In the genomic region with DNA sequence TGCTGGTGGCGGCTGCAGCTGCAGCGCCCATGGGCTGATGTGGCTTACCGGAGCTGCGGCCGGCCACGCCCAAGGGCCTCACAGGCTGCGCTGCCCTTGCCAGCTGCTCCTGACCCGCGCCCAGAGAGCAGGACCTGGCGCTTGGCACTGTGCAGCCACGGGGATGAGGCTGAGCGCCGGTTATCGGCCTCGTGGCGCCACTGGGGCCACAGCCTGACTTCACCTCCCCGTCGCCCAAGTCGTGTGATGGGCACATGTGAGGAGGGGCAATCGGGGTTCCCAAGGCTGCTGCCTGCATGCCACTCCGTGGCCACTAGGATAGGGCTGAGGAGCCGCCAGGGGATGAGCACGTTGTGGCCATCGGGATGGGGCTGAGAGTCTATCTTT, we compare ENCODE assay signal across 2 cellular contexts.
TF ChIP-seq lines count a peak whose summit lies in the region.

No MANE protein-coding gene starts in this region.

TF ChIP-seq in neural cell, 6 proteins besides CTCF, POLR2A, EP300 and RAD21 (continued from another document):
- no peak for TF ChIP-seq EZH2 (IDR thresholded peaks at IDR 0.05; ENCODE audit: borderline replicate concordance, insufficient read depth, low read length, poor library complexity, severe bottlenecking)
- TF ChIP-seq TAF1 (IDR thresholded peaks at IDR 0.05; ENCODE audit: low read depth): no peak

TF ChIP-seq in SK-N-SH treated with all-trans-retinoic acid at 6 μM for 48 hours, 23 proteins besides CTCF, POLR2A, EP300 and RAD21 (continued from another document):
- TF ChIP-seq, protein P1, sequence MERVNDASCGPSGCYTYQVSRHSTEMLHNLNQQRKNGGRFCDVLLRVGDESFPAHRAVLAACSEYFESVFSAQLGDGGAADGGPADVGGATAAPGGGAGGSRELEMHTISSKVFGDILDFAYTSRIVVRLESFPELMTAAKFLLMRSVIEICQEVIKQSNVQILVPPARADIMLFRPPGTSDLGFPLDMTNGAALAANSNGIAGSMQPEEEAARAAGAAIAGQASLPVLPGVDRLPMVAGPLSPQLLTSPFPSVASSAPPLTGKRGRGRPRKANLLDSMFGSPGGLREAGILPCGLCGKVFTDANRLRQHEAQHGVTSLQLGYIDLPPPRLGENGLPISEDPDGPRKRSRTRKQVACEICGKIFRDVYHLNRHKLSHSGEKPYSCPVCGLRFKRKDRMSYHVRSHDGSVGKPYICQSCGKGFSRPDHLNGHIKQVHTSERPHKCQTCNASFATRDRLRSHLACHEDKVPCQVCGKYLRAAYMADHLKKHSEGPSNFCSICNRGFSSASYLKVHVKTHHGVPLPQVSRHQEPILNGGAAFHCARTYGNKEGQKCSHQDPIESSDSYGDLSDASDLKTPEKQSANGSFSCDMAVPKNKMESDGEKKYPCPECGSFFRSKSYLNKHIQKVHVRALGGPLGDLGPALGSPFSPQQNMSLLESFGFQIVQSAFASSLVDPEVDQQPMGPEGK (CRISPR knock-in tag; IDR thresholded peaks at IDR 0.05; ENCODE audit: borderline replicate concordance): no peak
- no peak for TF ChIP-seq OSR1 (CRISPR knock-in tag; IDR thresholded peaks at IDR 0.05)
- TF ChIP-seq ZNF70 (CRISPR knock-in tag; IDR thresholded peaks at IDR 0.05): no peak
- no peak for TF ChIP-seq ZC3H10 (CRISPR knock-in tag; IDR thresholded peaks at IDR 0.05)
- TF ChIP-seq ZFP3 (CRISPR knock-in tag; IDR thresholded peaks at IDR 0.05): no peak
- TF ChIP-seq RARB (CRISPR knock-in tag; IDR thresholded peaks at IDR 0.05): no peak
- no peak for TF ChIP-seq ZFP30 (CRISPR knock-in tag; IDR thresholded peaks at IDR 0.05)
- no peak for TF ChIP-seq ARNTL (CRISPR knock-in tag; IDR thresholded peaks at IDR 0.05; ENCODE audit: borderline replicate concordance, low read depth)
- no peak for TF ChIP-seq SNAI2 (CRISPR knock-in tag; IDR thresholded peaks at IDR 0.05)
- TF ChIP-seq, protein P2, sequence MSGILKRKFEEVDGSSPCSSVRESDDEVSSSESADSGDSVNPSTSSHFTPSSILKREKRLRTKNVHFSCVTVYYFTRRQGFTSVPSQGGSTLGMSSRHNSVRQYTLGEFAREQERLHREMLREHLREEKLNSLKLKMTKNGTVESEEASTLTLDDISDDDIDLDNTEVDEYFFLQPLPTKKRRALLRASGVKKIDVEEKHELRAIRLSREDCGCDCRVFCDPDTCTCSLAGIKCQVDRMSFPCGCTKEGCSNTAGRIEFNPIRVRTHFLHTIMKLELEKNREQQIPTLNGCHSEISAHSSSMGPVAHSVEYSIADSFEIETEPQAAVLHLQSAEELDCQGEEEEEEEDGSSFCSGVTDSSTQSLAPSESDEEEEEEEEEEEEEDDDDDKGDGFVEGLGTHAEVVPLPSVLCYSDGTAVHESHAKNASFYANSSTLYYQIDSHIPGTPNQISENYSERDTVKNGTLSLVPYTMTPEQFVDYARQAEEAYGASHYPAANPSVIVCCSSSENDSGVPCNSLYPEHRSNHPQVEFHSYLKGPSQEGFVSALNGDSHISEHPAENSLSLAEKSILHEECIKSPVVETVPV (CRISPR knock-in tag; IDR thresholded peaks at IDR 0.05): no peak
